Comparison of ENCODE assay signal across 10 cellular contexts in the genomic region with DNA sequence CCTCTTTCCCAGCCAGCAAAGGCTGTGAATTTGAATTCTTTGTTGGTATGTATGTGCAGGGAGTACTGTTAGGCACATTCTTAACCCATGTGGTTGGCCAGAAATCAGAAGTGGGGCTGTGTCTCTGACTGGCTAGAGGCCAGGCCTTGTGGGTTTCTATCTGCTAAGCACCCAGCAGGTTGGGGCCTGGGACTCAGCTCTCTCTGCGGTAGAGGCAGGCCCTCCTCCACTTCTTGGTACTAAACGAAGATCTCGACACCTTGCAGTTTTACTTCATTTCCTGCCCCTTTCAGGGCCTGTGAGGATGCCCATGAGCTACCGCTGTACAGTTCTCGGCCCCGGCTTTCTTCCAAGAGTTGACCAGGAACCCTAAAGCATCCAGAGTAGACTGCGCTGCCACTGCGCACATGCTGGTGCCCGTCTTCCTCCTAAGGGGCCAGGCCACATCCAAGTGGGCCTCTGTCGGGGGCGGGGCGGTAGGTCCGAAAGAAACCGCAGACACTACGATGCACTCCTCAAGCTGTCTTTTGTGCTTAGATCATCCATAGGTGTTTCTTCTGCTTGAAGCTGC. TPM values are rescaled to one million over a fixed set of nuclear protein-coding genes. Genes with fewer than 3 reads are reported as not detected.
DNase-seq lines count a peak whose midpoint lies in the region; ATAC-seq and TF ChIP-seq lines count a peak whose summit lies in the region.
"Had no signal": no experiment of that assay in that cellular context is flagged by ENCODE, and none has a peak within 500 bp of the region (broad histone marks: within the 10 kb centered on the region; RNA-seq: fewer than 3 reads in every experiment).

No MANE protein-coding gene starts in this region.

- H3K4me1 ChIP-seq in Loucy (ENCODE audit: insufficient read depth, low read length, poor library complexity, severe bottlenecking) = peaks cover 44% of the 10 kb centered on the region

- H3K36me3 ChIP-seq in Loucy (ENCODE audit: insufficient read depth, low read length) = peaks cover 8% of the 10 kb centered on the region; the same call in 1 of the 2 replicates

- peaks cover 6% of the 10 kb centered on the region for H3F3A ChIP-seq in Loucy (ENCODE audit: low read depth)

- no peaks in the 10 kb centered on the region for H3K9me3 ChIP-seq in Loucy (ENCODE audit: insufficient read depth, low read depth, low read length)
- H3K9me3 ChIP-seq: mucosa of descending colon had no signal

- H3K27me3 ChIP-seq in Loucy (ENCODE audit: insufficient read depth, low read length, poor library complexity, severe bottlenecking) = no peaks in the 10 kb centered on the region

- ATAC-seq in omental fat pad (ENCODE audit: low FRiP score) = peak; percentile 31
- no peak for ATAC-seq in GM21360 (IDR thresholded peaks at IDR 0.05; ENCODE audit: unreplicated experiment)
- ATAC-seq: mucosa of descending colon had no signal

- DNase-seq in ELR (ENCODE audit: low read depth) (peak; percentile 50), dedifferentiated amniotic fluid mesenchymal stem cell (ENCODE audit: extremely low spot score) (peak; percentile 34), omental fat pad (ENCODE audit: low spot score) (no peak), putamen (ENCODE audit: low spot score) (no peak), activated T-cell treated with anti-CD3 and anti-CD28 coated beads for 4 hours (no peak), HEK293T (ENCODE audit: extremely low spot score) (no peak)

- H3K79me2 ChIP-seq in Loucy (ENCODE audit: insufficient read depth, low read length) = no peaks in the 10 kb centered on the region

- H3K9me2 ChIP-seq in Loucy (replicated peaks; ENCODE audit: low read depth, low read length) = no peaks in the 10 kb centered on the region

- H3K4me2 ChIP-seq in Loucy (ENCODE audit: low read depth, low read length, poor library complexity, severe bottlenecking) = peak overlapping the region; percentile 61

- TF ChIP-seq CTCF in Loucy (conservative IDR thresholded peaks at IDR 0.05; ENCODE audit: low read length) = no peak
- no peak for TF ChIP-seq CTCF in omental fat pad (IDR thresholded peaks at IDR 0.05)

- CTCF ChIA-PET in HEK293T (lab: Yijun Ruan, JAX) = no interaction called here

- no peak overlapping the region for H2AFZ ChIP-seq in Loucy (ENCODE audit: low read length)

- POLR2A ChIA-PET in HEK293T (lab: Yijun Ruan, JAX) = no interaction called here

- no peaks in the 10 kb centered on the region for H4K20me1 ChIP-seq in Loucy (ENCODE audit: insufficient read depth, low read length, poor library complexity, severe bottlenecking)

- H3K9ac ChIP-seq in Loucy (ENCODE audit: low read depth, low read length, poor library complexity, severe bottlenecking) = peak overlapping the region; percentile 61

- H3K4me3 ChIP-seq in Loucy (ENCODE audit: low read length, poor library complexity, severe bottlenecking) = peak overlapping the region; percentile 41
- H3K4me3 ChIP-seq: mucosa of descending colon had no signal

TF ChIP-seq in HEK293T, 16 proteins besides CTCF, POLR2A, EP300 and RAD21:
- TF ChIP-seq ZNF384 (IDR thresholded peaks at IDR 0.05) (no peak), CTBP1 (IDR thresholded peaks at IDR 0.05; ENCODE audit: borderline replicate concordance) (no peak)
TF ChIP-seq in HEK293T: peak in this region for 0.

RNA-seq across cellular contexts. Expression of a gene that starts 51.1 kb away (rescaled TPM):
- total RNA-seq in omental fat pad = not detected
- total RNA-seq: epithelial cell of proximal tubule, mucosa of descending colon had no signal

Comparison
In these comparisons a context has a peak if more than half of its experiments do, and no peak if none do; other contexts are left out.
1. DNase-seq: peak in ELR (single experiment) and dedifferentiated amniotic fluid mesenchymal stem cell (single experiment); none in omental fat pad (single experiment), putamen (single experiment), activated T-cell treated with anti-CD3 and anti-CD28 coated beads for 4 hours (single experiment) and HEK293T (single experiment).